2 cellular contexts compared by ENCODE assay signal in the genomic region with DNA sequence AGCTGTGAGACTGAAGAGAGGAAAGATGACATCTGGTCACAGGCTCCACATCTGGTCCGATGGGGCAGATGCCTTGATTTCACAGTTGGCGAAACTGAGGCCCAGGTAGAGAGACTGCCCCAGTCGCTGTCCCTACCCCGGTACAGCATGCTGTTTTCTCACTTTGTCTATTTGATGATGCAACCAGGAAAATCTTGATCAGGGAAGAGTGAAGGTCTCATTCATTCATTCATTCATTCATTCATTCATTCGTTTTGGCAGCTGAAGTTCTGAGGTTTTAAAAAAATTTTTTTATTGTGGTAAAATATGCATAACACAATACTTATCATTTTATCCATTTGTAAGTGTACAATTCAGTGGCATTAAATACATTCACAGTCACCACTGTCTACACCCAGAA.
TF ChIP-seq lines count a peak whose summit lies in the region.

No MANE protein-coding gene starts in this region.

TF ChIP-seq in IMR-90, 13 proteins besides CTCF, POLR2A, EP300 and RAD21:
- TF ChIP-seq RCOR1 (IDR thresholded peaks at IDR 0.05; ENCODE audit: insufficient replicate concordance, low read length) (no peak), CEBPB (IDR thresholded peaks at IDR 0.05; ENCODE audit: low read depth, low read length) (0 out of 2 replicates have a peak, but pooled peaks have one; percentile 23), MXI1 (IDR thresholded peaks at IDR 0.05; ENCODE audit: borderline replicate concordance, low read depth, low read length) (no peak), SMC3 (IDR thresholded peaks at IDR 0.05; ENCODE audit: low read depth, low read length) (no peak)
- TF ChIP-seq, protein P1, sequence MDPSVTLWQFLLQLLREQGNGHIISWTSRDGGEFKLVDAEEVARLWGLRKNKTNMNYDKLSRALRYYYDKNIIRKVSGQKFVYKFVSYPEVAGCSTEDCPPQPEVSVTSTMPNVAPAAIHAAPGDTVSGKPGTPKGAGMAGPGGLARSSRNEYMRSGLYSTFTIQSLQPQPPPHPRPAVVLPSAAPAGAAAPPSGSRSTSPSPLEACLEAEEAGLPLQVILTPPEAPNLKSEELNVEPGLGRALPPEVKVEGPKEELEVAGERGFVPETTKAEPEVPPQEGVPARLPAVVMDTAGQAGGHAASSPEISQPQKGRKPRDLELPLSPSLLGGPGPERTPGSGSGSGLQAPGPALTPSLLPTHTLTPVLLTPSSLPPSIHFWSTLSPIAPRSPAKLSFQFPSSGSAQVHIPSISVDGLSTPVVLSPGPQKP (IDR thresholded peaks at IDR 0.05; ENCODE audit: borderline replicate concordance, low read depth, low read length): no peak

TF ChIP-seq in H1, 55 proteins besides CTCF, POLR2A, EP300 and RAD21:
- TF ChIP-seq, protein P2, sequence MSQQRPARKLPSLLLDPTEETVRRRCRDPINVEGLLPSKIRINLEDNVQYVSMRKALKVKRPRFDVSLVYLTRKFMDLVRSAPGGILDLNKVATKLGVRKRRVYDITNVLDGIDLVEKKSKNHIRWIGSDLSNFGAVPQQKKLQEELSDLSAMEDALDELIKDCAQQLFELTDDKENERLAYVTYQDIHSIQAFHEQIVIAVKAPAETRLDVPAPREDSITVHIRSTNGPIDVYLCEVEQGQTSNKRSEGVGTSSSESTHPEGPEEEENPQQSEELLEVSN (IDR thresholded peaks at IDR 0.05): no peak
- TF ChIP-seq POLR2AphosphoS5 (IDR thresholded peaks at IDR 0.05; ENCODE audit: low read depth, low read length): no peak
- TF ChIP-seq CBX5 (IDR thresholded peaks at IDR 0.05; ENCODE audit: low read depth, low read length): no peak
- TF ChIP-seq ZNF274 (IDR thresholded peaks at IDR 0.05; ENCODE audit: borderline replicate concordance, extremely low read depth, low read length): no peak
- no peak for TF ChIP-seq SIX5 (IDR thresholded peaks at IDR 0.05; ENCODE audit: low read depth, low read length)
- TF ChIP-seq CREB1 (IDR thresholded peaks at IDR 0.05): no peak
- TF ChIP-seq POU5F1 (IDR thresholded peaks at IDR 0.05; ENCODE audit: low read depth, low read length): no peak
- TF ChIP-seq SIN3A (conservative IDR thresholded peaks at IDR 0.05 in 1 of 2, IDR thresholded peaks at IDR 0.05 in 1 of 2; ENCODE audit: low read depth in 1 of 2, low read length in 2 of 2): no peak
- no peak for TF ChIP-seq FOSL1 (IDR thresholded peaks at IDR 0.05; ENCODE audit: insufficient read depth, low read depth, low read length)
